In the genomic region with DNA sequence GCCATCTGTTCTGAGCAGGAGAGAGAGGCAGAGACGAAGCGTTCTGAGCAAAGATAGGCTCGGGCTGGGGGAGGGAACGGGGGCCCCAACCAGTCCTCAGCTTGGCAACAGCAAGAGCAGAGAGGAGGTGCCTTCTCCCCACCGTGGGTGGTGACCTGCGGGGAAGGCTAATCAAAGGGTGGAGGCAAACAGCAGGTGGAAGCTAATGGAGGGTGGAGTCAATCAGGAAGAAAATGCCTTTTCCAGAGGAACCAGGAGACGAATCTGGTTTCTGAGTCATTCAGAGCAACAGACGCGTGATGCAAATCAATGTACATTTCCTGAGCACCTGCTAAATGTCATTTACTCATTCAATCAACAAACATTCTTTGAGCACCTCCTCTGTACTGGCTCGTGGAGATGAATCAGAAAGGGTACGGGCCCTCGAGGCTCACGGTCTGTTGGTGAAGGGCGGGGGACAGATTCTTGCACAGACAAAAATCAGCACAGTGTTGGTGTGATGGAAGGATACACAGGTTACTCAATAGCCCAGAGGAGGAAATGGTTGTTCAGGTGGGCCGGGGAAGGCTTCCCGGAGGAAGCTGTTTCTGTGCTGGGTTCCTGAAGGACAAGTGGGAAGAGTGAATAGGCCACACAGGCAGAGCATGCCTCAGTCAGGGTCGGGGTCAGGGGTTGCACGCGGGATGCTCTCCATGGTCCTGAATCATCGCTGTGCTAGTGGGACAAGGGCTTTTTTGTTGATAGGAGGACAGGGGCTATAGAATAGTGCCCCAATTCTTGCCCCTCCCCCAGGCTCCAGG, we compare ENCODE assay signal across 8 cellular contexts. TPM values are rescaled to one million over a fixed set of nuclear protein-coding genes. Genes with fewer than 3 reads are reported as not detected.
DNase-seq lines count a peak whose midpoint lies in the region; ATAC-seq, FAIRE-seq and TF ChIP-seq lines count a peak whose summit lies in the region.

No MANE protein-coding gene starts in this region.

- TF ChIP-seq CTCF in IMR-90 (conservative IDR thresholded peaks at IDR 0.05; ENCODE audit: low read depth, low read length) (no peak), HepG2 (CRISPR knock-in tag; IDR thresholded peaks at IDR 0.05) (no peak)

- H3K18ac ChIP-seq in IMR-90 (ENCODE audit: low read depth, low read length) = no peak overlapping the region

- no peaks in the 10 kb centered on the region for H3K36me3 Mint-ChIP-seq in activated naive CD8-positive, alpha-beta T cell treated with anti-CD3 and anti-CD28 coated beads, Interleukin-2, amount 50 U/mL, for 24 hours (ENCODE audit: low read depth)
- H3K36me3 Mint-ChIP-seq in natural killer cell treated with Interleukin-12 subunit alpha and Interleukin-12 subunit beta and Interleukin-15 and Interleukin-18, amount 100 ng/mL, for 72 hours = no peaks in the 10 kb centered on the region

- no peak overlapping the region for H2AK5ac ChIP-seq in IMR-90 (ENCODE audit: low read depth, low read length)

- peak; percentile 60; the same call in 1 of the 2 replicates for ATAC-seq in IMR-90 (ENCODE audit: low read depth)
- peak; percentile 29 for ATAC-seq in activated naive CD8-positive, alpha-beta T cell treated with anti-CD3 and anti-CD28 coated beads, Interleukin-2, amount 50 U/mL, for 24 hours
- ATAC-seq in HepG2 = peak; percentile 79
- no peak for ATAC-seq in GM21390 (IDR thresholded peaks at IDR 0.05; ENCODE audit: unreplicated experiment)
- no peak for ATAC-seq in HG02798 (IDR thresholded peaks at IDR 0.05; ENCODE audit: poor library complexity, unreplicated experiment)
- ATAC-seq in natural killer cell treated with Interleukin-12 subunit alpha and Interleukin-12 subunit beta and Interleukin-15 and Interleukin-18, amount 100 ng/mL, for 72 hours = no peak

- in situ Hi-C loops in IMR-90 (cut with MboI; ENCODE audit: low sequenced_read_pairs) = loop anchor here (10.0 kb wide), 1 partner anchor 62 kb away; the partner anchor contains the start of gene MYBBP1A
- in situ Hi-C loops in HepG2 (cut with HindIII; ENCODE audit: extremely low pct_ligation_motif_present, low pct_unique_long_range_greater_than_20kb) = no loop called here

- no peak overlapping the region for H2BK15ac ChIP-seq in IMR-90 (ENCODE audit: low read depth, low read length)

- no peak overlapping the region for H3K4me2 ChIP-seq in IMR-90 (ENCODE audit: low read depth, low read length)
- no peak overlapping the region for H3K4me2 ChIP-seq in HepG2 (ENCODE audit: low read depth, low read length)

- WGBS in IMR-90 (ENCODE audit: extremely low coverage in 2 of 2, insufficient read length in 1 of 2), 2 experiments = 58% methylated on average over 2 of the region's 20 CpGs; no CpG with 5 or more reads in 1 of the 2 experiments
- WGBS in HepG2 (ENCODE audit: low lambda C conversion rate) = 44% methylated on average over 20 of the region's 20 CpGs

- H3K27me3 Mint-ChIP-seq in activated naive CD8-positive, alpha-beta T cell treated with anti-CD3 and anti-CD28 coated beads, Interleukin-2, amount 50 U/mL, for 24 hours = no peaks in the 10 kb centered on the region
- peaks cover 0 to 6% of the 10 kb centered on the region in 2 donors for H3K27me3 Mint-ChIP-seq in natural killer cell treated with Interleukin-12 subunit alpha and Interleukin-12 subunit beta and Interleukin-15 and Interleukin-18, amount 100 ng/mL, for 72 hours

- H3K23ac ChIP-seq in IMR-90 (ENCODE audit: low read depth, low read length) = no peak overlapping the region

- no peaks in the 10 kb centered on the region for H3K9me3 Mint-ChIP-seq in activated naive CD8-positive, alpha-beta T cell treated with anti-CD3 and anti-CD28 coated beads, Interleukin-2, amount 50 U/mL, for 24 hours
- no peaks in the 10 kb centered on the region for H3K9me3 Mint-ChIP-seq in natural killer cell treated with Interleukin-12 subunit alpha and Interleukin-12 subunit beta and Interleukin-15 and Interleukin-18, amount 100 ng/mL, for 72 hours

- TF ChIP-seq EP300 in HepG2 (IDR thresholded peaks at IDR 0.05; ENCODE audit: low read depth in 2 of 2, low read length in 2 of 2) (no peak), HepG2 (CRISPR knock-in tag; IDR thresholded peaks at IDR 0.05; ENCODE audit: borderline replicate concordance) (no peak)

- H3K56ac ChIP-seq in IMR-90 (ENCODE audit: extremely low read depth, insufficient read depth, low read length) = no peak overlapping the region

- H3K27ac ChIP-seq in IMR-90 (ENCODE audit: insufficient read depth, low read length) (no peak overlapping the region), HepG2 (ENCODE audit: extremely low read length, insufficient read depth, low read length) (no peak overlapping the region)

- H3K9me3 ChIP-seq in IMR-90 (ENCODE audit: control insufficient read depth, insufficient read depth, low read length) = no peaks in the 10 kb centered on the region
- no peaks in the 10 kb centered on the region for H3K9me3 ChIP-seq in HepG2 (ENCODE audit: low read length)

- H3K9ac ChIP-seq in IMR-90 (ENCODE audit: low read depth, low read length) = no peak overlapping the region
- no peak overlapping the region for H3K9ac ChIP-seq in HepG2 (ENCODE audit: insufficient read depth, low read depth, low read length)

- H3K4me1 Mint-ChIP-seq in activated naive CD8-positive, alpha-beta T cell treated with anti-CD3 and anti-CD28 coated beads, Interleukin-2, amount 50 U/mL, for 24 hours = peaks cover 8% of the 10 kb centered on the region
- H3K4me1 Mint-ChIP-seq in natural killer cell treated with Interleukin-12 subunit alpha and Interleukin-12 subunit beta and Interleukin-15 and Interleukin-18, amount 100 ng/mL, for 72 hours (ENCODE audit: low read depth in 2 of 2) = peaks cover 0 to 3% of the 10 kb centered on the region in 2 donors

- peak; percentile 44 for DNase-seq in COLO668 (lab: John Stamatoyannopoulos, UW; ENCODE audit: unreplicated experiment)
- peak; percentile 28 for DNase-seq in IMR-90
- DNase-seq in activated naive CD8-positive, alpha-beta T cell treated with anti-CD3 and anti-CD28 coated beads, Interleukin-2, amount 50 U/mL, for 24 hours = peak; percentile 24
- peak; percentile 61 for DNase-seq in HepG2 (ENCODE audit: low spot score)
- no peak for DNase-seq in cerebellar nuclear complex (lab: John Stamatoyannopoulos, UW)
- no peak for DNase-seq in natural killer cell treated with Interleukin-12 subunit alpha and Interleukin-12 subunit beta and Interleukin-15 and Interleukin-18, amount 100 ng/mL, for 72 hours (ENCODE audit: low spot score)

- H3K36me3 ChIP-seq in IMR-90 (ENCODE audit: control insufficient read depth, insufficient read depth, low read length) (no peaks in the 10 kb centered on the region), HepG2 (replicated peaks in 1 of 2; ENCODE audit: control insufficient read depth in 1 of 2, insufficient read depth in 2 of 2, low read length in 2 of 2) (no peaks in the 10 kb centered on the region)

- H2AFZ ChIP-seq in IMR-90 (replicated peaks; ENCODE audit: low read length, poor library complexity) = no peak overlapping the region
- no peak overlapping the region for H2AFZ ChIP-seq in HepG2 (ENCODE audit: low read length)

- H2BK20ac ChIP-seq in IMR-90 (ENCODE audit: low read depth, low read length) = no peak overlapping the region

- POLR2A ChIA-PET in IMR-90 (lab: Charles Lee; ENCODE audit: unreplicated experiment) = no interaction called here
- POLR2A ChIA-PET in HepG2 (lab: Yijun Ruan, JAX) = no interaction called here

- BruUV-seq in IMR-90 (replicated peaks; lab: Mats Ljungman, UMichigan) (no TSS peak), HepG2 (replicated peaks; lab: Mats Ljungman, UMichigan) (no TSS peak)

- no peak overlapping the region for H2BK5ac ChIP-seq in IMR-90 (ENCODE audit: low read depth, low read length, poor library complexity, severe bottlenecking)

- H4K20me1 ChIP-seq in IMR-90 (ENCODE audit: insufficient read depth, low read length) (0 out of 2 replicates have a peak, but pooled peaks cover 6% of the 10 kb centered on the region), HepG2 (ENCODE audit: insufficient read depth, low read length) (no peaks in the 10 kb centered on the region)

- H3K27ac Mint-ChIP-seq in activated naive CD8-positive, alpha-beta T cell treated with anti-CD3 and anti-CD28 coated beads, Interleukin-2, amount 50 U/mL, for 24 hours = no peak overlapping the region
- no peak overlapping the region for H3K27ac Mint-ChIP-seq in natural killer cell treated with Interleukin-12 subunit alpha and Interleukin-12 subunit beta and Interleukin-15 and Interleukin-18, amount 100 ng/mL, for 72 hours

- no peak overlapping the region for H4K91ac ChIP-seq in IMR-90 (ENCODE audit: insufficient read depth, low read depth, low read length)

- CTCF ChIA-PET in IMR-90 (lab: Yijun Ruan, JAX) = no interaction called here
- CTCF ChIA-PET in HepG2 (lab: Yijun Ruan, JAX; ENCODE audit: low intra/inter-chr PET ratio, low total read pairs) = no interaction called here

- no peaks in the 10 kb centered on the region for H3K4me1 ChIP-seq in IMR-90 (ENCODE audit: control insufficient read depth, insufficient read depth, low read length)
- H3K4me1 ChIP-seq in HepG2 (ENCODE audit: insufficient read depth, low read length) = no peaks in the 10 kb centered on the region

- no peak overlapping the region for H3K14ac ChIP-seq in IMR-90 (replicated peaks; ENCODE audit: low read depth, low read length)

- peak; percentile 34 for FAIRE-seq in HepG2 (lab: Jason Lieb, UNC)

- no peak overlapping the region for H4K5ac ChIP-seq in IMR-90 (ENCODE audit: low read depth, low read length)

- H3K4me3 Mint-ChIP-seq in activated naive CD8-positive, alpha-beta T cell treated with anti-CD3 and anti-CD28 coated beads, Interleukin-2, amount 50 U/mL, for 24 hours = no peak overlapping the region
- no peak overlapping the region for H3K4me3 Mint-ChIP-seq in natural killer cell treated with Interleukin-12 subunit alpha and Interleukin-12 subunit beta and Interleukin-15 and Interleukin-18, amount 100 ng/mL, for 72 hours

- peaks cover 24% of the 10 kb centered on the region for H3K27me3 ChIP-seq in IMR-90 (ENCODE audit: control insufficient read depth, insufficient read depth, low read length)
- peaks cover 0 to 20% of the 10 kb centered on the region in 2 experiments for H3K27me3 ChIP-seq in HepG2 (ENCODE audit: control insufficient read depth in 1 of 2, insufficient read depth in 2 of 2, low read length in 2 of 2)

- H4K8ac ChIP-seq in IMR-90 (ENCODE audit: low read depth in 2 of 2, low read length in 2 of 2) = no peak overlapping the region

- H3K4me3 ChIP-seq in IMR-90 (ENCODE audit: insufficient read depth, low read depth, low read length) (no peak overlapping the region), HepG2 (replicated peaks in 1 of 3; ENCODE audit: insufficient read depth in 1 of 3, low read depth in 2 of 3, low read length in 3 of 3) (no peak overlapping the region)

- TF ChIP-seq POLR2A in IMR-90 (IDR thresholded peaks at IDR 0.05; ENCODE audit: low read depth, low read length) (no peak), HepG2 (IDR thresholded peaks at IDR 0.05; ENCODE audit: insufficient read depth in 1 of 2, low read depth in 2 of 2, low read length in 2 of 2) (no peak)

- H3K4ac ChIP-seq in IMR-90 (ENCODE audit: low read depth, low read length) = no peak overlapping the region

- intact Hi-C loops in IMR-90 (cut with micrococcal nuclease) (no loop called here), HepG2 (cut with micrococcal nuclease; ENCODE audit: unreplicated experiment) (no loop called here)

- no peak overlapping the region for H2AK9ac ChIP-seq in IMR-90 (replicated peaks; ENCODE audit: low read depth, low read length, poor library complexity)

- H3K9me1 ChIP-seq in IMR-90 (ENCODE audit: insufficient read depth, low read length) = no peaks in the 10 kb centered on the region

- no peaks in the 10 kb centered on the region for H3K79me2 ChIP-seq in HepG2 (ENCODE audit: insufficient read depth, low read length)

- dilution Hi-C loops in IMR-90 (cut with HindIII; ENCODE audit: low sequenced_read_pairs, unreplicated experiment) = no loop called here

- no peaks in the 10 kb centered on the region for H3K79me1 ChIP-seq in IMR-90 (ENCODE audit: low read depth in 1 of 2, low read length in 2 of 2)

- TF ChIP-seq RAD21 in IMR-90 (IDR thresholded peaks at IDR 0.05; ENCODE audit: low read length) (no peak), HepG2 (CRISPR knock-in tag; IDR thresholded peaks at IDR 0.05) (0 out of 2 replicates have a peak, but pooled peaks have one; percentile 15)

- no peak overlapping the region for H2BK120ac ChIP-seq in IMR-90 (ENCODE audit: low read depth, low read length)

RNA-seq across cellular contexts. Expression of gene SPNS2, which starts 5.7 kb away (rescaled TPM):
- under 0.01 TPM in 1 of 2 replicates, not detected in the other for total RNA-seq in IMR-90 (2012; rRNA removed)
- not detected in 2 replicates for polyA plus RNA-seq in IMR-90 (2012; rRNA removed)
- polyA plus RNA-seq in IMR-90 (2012; cell fraction: cytosol; rRNA removed) = 0.03 TPM in 1 of 2 replicates, not detected in the other
- polyA plus RNA-seq in IMR-90 (2012; cell fraction: nucleus; rRNA removed; ENCODE audit: low replicate concordance) = 0.21 TPM in 1 of 2 replicates, not detected in the other
- not detected in 2 replicates for total RNA-seq in HepG2 (2016; rRNA removed; fragmentation: Illumina TruSeq; extraction: Trizol)
- total RNA-seq in HepG2 (2016; cell fraction: cytosol; rRNA removed; fragmentation: Illumina TruSeq; extraction: Trizol; ENCODE audit: low read depth) = not detected in 2 replicates
- total RNA-seq in HepG2 (2016; cell fraction: insoluble cytoplasmic fraction; rRNA removed; fragmentation: Illumina TruSeq; extraction: Trizol) = not detected in 2 replicates
- total RNA-seq in HepG2 (2016; cell fraction: membrane; rRNA removed; fragmentation: Illumina TruSeq; extraction: Trizol) = not detected in 2 replicates
- total RNA-seq in HepG2 (2016; cell fraction: nucleus; rRNA removed; fragmentation: Illumina TruSeq; extraction: Trizol) = not detected in 2 replicates
- 0.01 and 0.03 TPM in 2 replicates for polyA plus RNA-seq in HepG2 (2011; rRNA removed)
- polyA plus RNA-seq in HepG2 (2011; cell fraction: cytosol; rRNA removed) = 0.03 and 0.05 TPM in 2 replicates
- 0.14 TPM in 1 of 2 replicates, not detected in the other for polyA plus RNA-seq in HepG2 (2011; cell fraction: nucleus; rRNA removed)
- 0.16 and 0.34 TPM in 2 replicates for polyA plus RNA-seq in HepG2 (2012)
- not detected in 2 replicates for polyA plus RNA-seq in HepG2 (2016; cell fraction: cytosol; fragmentation: Illumina TruSeq; extraction: Trizol; ENCODE audit: low read depth)
- not detected in 2 replicates for polyA plus RNA-seq in HepG2 (2016; cell fraction: insoluble cytoplasmic fraction; fragmentation: Illumina TruSeq; extraction: Trizol; ENCODE audit: low read depth)
- polyA plus RNA-seq in HepG2 (2016; cell fraction: membrane; fragmentation: Illumina TruSeq; extraction: Trizol; ENCODE audit: low read depth) = not detected in 2 replicates
- polyA plus RNA-seq in HepG2 (2016; cell fraction: nucleus; fragmentation: Illumina TruSeq; extraction: Trizol; ENCODE audit: insufficient read depth, low read depth) = not detected in 2 replicates
- 0.16 TPM in 1 of 2 replicates, not detected in the other for polyA minus RNA-seq in HepG2 (2011; rRNA and poly(A)+ RNA removed; ENCODE audit: low replicate concordance)
- not detected in 2 replicates for polyA minus RNA-seq in HepG2 (2011; cell fraction: cytosol; rRNA and poly(A)+ RNA removed)
- not detected in 2 replicates for polyA minus RNA-seq in HepG2 (2011; cell fraction: nucleus; rRNA and poly(A)+ RNA removed)
- total RNA-seq in natural killer cell treated with Interleukin-12 subunit alpha and Interleukin-12 subunit beta and Interleukin-15 and Interleukin-18, amount 100 ng/mL, for 72 hours = not detected

RNA-seq across cellular contexts. Expression of gene SPNS3, which starts 59.2 kb away (rescaled TPM):
- total RNA-seq in IMR-90 (2012; rRNA removed) (0.18 TPM in 1 of 2 replicates, not detected in the other), HepG2 (2016; rRNA removed; fragmentation: Illumina TruSeq; extraction: Trizol) (not detected in 2 replicates)
- polyA plus RNA-seq in IMR-90 (2012; rRNA removed) (not detected in 2 replicates), HepG2 (2011; rRNA removed) (0.20 TPM in 1 of 2 replicates, not detected in the other)
- polyA plus RNA-seq in IMR-90 (2012; cell fraction: cytosol; rRNA removed) = 0.02 TPM in 1 of 2 replicates, not detected in the other
- polyA plus RNA-seq in IMR-90 (2012; cell fraction: nucleus; rRNA removed; ENCODE audit: low replicate concordance) = not detected in 2 replicates
- total RNA-seq in HepG2 (2016; cell fraction: cytosol; rRNA removed; fragmentation: Illumina TruSeq; extraction: Trizol; ENCODE audit: low read depth) = not detected in 2 replicates
- total RNA-seq in HepG2 (2016; cell fraction: insoluble cytoplasmic fraction; rRNA removed; fragmentation: Illumina TruSeq; extraction: Trizol) = 0.15 TPM in 1 of 2 replicates, not detected in the other
- total RNA-seq in HepG2 (2016; cell fraction: membrane; rRNA removed; fragmentation: Illumina TruSeq; extraction: Trizol) = not detected in 2 replicates
- total RNA-seq in HepG2 (2016; cell fraction: nucleus; rRNA removed; fragmentation: Illumina TruSeq; extraction: Trizol) = not detected in 2 replicates
- polyA plus RNA-seq in HepG2 (2011; cell fraction: cytosol; rRNA removed) = 0.11 and 0.13 TPM in 2 replicates
- polyA plus RNA-seq in HepG2 (2011; cell fraction: nucleus; rRNA removed) = 0.32 and 0.45 TPM in 2 replicates
- 0.27 and 0.36 TPM in 2 replicates for polyA plus RNA-seq in HepG2 (2012)
- polyA plus RNA-seq in HepG2 (2016; cell fraction: cytosol; fragmentation: Illumina TruSeq; extraction: Trizol; ENCODE audit: low read depth) = not detected in 2 replicates
- not detected in 2 replicates for polyA plus RNA-seq in HepG2 (2016; cell fraction: insoluble cytoplasmic fraction; fragmentation: Illumina TruSeq; extraction: Trizol; ENCODE audit: low read depth)
- not detected in 2 replicates for polyA plus RNA-seq in HepG2 (2016; cell fraction: membrane; fragmentation: Illumina TruSeq; extraction: Trizol; ENCODE audit: low read depth)
- not detected in 2 replicates for polyA plus RNA-seq in HepG2 (2016; cell fraction: nucleus; fragmentation: Illumina TruSeq; extraction: Trizol; ENCODE audit: insufficient read depth, low read depth)
- 0.08 TPM in 1 of 2 replicates, not detected in the other for polyA minus RNA-seq in HepG2 (2011; rRNA and poly(A)+ RNA removed; ENCODE audit: low replicate concordance)
- not detected in 2 replicates for polyA minus RNA-seq in HepG2 (2011; cell fraction: cytosol; rRNA and poly(A)+ RNA removed)
- not detected in 2 replicates for polyA minus RNA-seq in HepG2 (2011; cell fraction: nucleus; rRNA and poly(A)+ RNA removed)
- 1 to 10 TPM; 1.1 to 1.9 TPM for total RNA-seq in natural killer cell treated with Interleukin-12 subunit alpha and Interleukin-12 subunit beta and Interleukin-15 and Interleukin-18, amount 100 ng/mL, for 72 hours

Comparison
In these comparisons a context has a peak if more than half of its experiments do, and no peak if none do; other contexts are left out.
1. DNase-seq: peak in COLO668 (single experiment), IMR-90 (single experiment), activated naive CD8-positive, alpha-beta T cell treated with anti-CD3 and anti-CD28 coated beads, Interleukin-2, amount 50 U/mL, for 24 hours (single experiment) and HepG2 (single experiment); none in cerebellar nuclear complex (0 of 2) and natural killer cell treated with Interleukin-12 subunit alpha and Interleukin-12 subunit beta and Interleukin-15 and Interleukin-18, amount 100 ng/mL, for 72 hours (single experiment).
2. ATAC-seq: peak in IMR-90 (single experiment), activated naive CD8-positive, alpha-beta T cell treated with anti-CD3 and anti-CD28 coated beads, Interleukin-2, amount 50 U/mL, for 24 hours (single experiment) and HepG2 (single experiment); none in GM21390 (single experiment), HG02798 (single experiment) and natural killer cell treated with Interleukin-12 subunit alpha and Interleukin-12 subunit beta and Interleukin-15 and Interleukin-18, amount 100 ng/mL, for 72 hours (0 of 2).